9 cellular contexts compared by ENCODE assay signal in the genomic region with DNA sequence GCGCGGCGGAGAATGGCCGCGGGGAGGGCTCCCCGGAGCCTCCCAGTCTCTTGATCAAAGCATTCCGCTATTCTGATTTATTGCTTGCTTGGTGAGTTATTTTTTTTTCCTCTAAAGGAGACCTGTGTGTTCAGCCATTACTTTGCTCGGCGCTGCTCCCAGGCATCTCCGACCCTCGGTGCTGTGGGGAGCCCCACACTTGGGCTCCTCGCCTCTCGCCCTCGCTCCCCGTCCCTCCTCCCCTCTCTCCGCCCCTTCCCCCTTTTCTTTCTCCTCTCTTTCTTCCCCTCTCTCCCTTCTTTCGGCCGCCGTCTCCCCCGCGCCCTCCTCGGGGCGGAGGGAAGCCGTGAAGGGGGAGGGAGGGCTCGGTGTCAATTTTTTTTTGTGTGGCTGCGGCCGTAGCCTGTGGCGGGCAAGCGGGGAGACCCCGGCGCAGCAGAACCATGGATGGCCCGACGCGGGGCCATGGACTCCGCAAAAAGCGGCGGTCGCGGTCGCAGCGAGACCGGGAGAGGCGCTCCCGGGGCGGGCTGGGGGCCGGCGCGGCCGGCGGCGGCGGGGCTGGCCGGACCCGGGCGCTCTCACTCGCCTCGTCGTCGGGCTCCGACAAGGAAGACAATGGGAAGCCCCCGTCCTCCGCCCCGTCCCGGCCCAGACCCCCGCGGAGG. TPM values are rescaled to one million over a fixed set of nuclear protein-coding genes. Genes with fewer than 3 reads are reported as not detected.
DNase-seq lines count a peak whose midpoint lies in the region; ATAC-seq, FAIRE-seq and TF ChIP-seq lines count a peak whose summit lies in the region.
"Had no signal": no experiment of that assay in that cellular context is flagged by ENCODE, and none has a peak within 500 bp of the region (broad histone marks: within the 10 kb centered on the region; RNA-seq: fewer than 3 reads in every experiment).

No MANE protein-coding gene starts in this region.

- H3K9me2 ChIP-seq in OCI-LY7 (ENCODE audit: insufficient read depth, low read length) = no peaks in the 10 kb centered on the region

- POLR2A ChIA-PET in OCI-LY7 (lab: Charles Lee) = interaction anchor here (1.0 to 1.2 kb wide), 3 partner anchors 11 to 222 kb away, joined by 3 to 4 read pairs (median 4); no protein-coding TSS in a partner anchor
- POLR2A ChIA-PET in endothelial cell of umbilical vein (lab: Charles Lee) = no interaction called here

- no peak for FAIRE-seq in endothelial cell of umbilical vein (lab: Jason Lieb, UNC)
- FAIRE-seq: G401.6 had no signal

- H2AFZ ChIP-seq in OCI-LY7 (ENCODE audit: low read length) (no peak overlapping the region; the same call in 1 of the 2 replicates), endothelial cell of umbilical vein (ENCODE audit: low read depth, low read length) (peak overlapping the region; percentile 84)

- H4K20me1 ChIP-seq in OCI-LY7 (ENCODE audit: insufficient read depth, low read length) (peaks cover 28% of the 10 kb centered on the region), endothelial cell of umbilical vein (replicated peaks; ENCODE audit: control insufficient read depth, extremely low read depth, insufficient read depth, low read length) (no peaks in the 10 kb centered on the region)

- no peaks in the 10 kb centered on the region for H3K9me1 ChIP-seq in endothelial cell of umbilical vein (replicated peaks; ENCODE audit: control insufficient read depth, extremely low read depth, insufficient read depth, low read length)

- peaks cover 38% of the 10 kb centered on the region for H3K27me3 Mint-ChIP-seq in T-helper 1 cell treated with Interleukin-12 subunit alpha and Interleukin-12 subunit beta and Interleukin-4 antibody, amounts not matched to agents 30 μg/mL and 1 μg/mL, for 36 hours (ENCODE audit: low read depth)
- H3K27me3 Mint-ChIP-seq in nephron progenitor cell (ENCODE audit: low read depth, poor library complexity) = peaks cover 33% of the 10 kb centered on the region

- dilution Hi-C loops in endothelial cell of umbilical vein (cut with MboI; ENCODE audit: extremely low pct_ligation_motif_present, low sequenced_read_pairs) = no loop called here

- H3K4me3 ChIP-seq in OCI-LY7 (ENCODE audit: low read depth, low read length, poor library complexity, severe bottlenecking) (peak overlapping the region; percentile 97), endothelial cell of umbilical vein (replicated peaks in 1 of 3; ENCODE audit: insufficient read depth in 1 of 3, low read depth in 1 of 3, low read length in 3 of 3) (peak overlapping the region; percentile 28 to 67 (median 62))

- CTCF ChIA-PET in OCI-LY7 (lab: Charles Lee; ENCODE audit: unreplicated experiment) (no interaction called here), endothelial cell of umbilical vein (lab: Charles Lee) (no interaction called here)

- no peak overlapping the region for H3K27ac Mint-ChIP-seq in T-helper 1 cell treated with Interleukin-12 subunit alpha and Interleukin-12 subunit beta and Interleukin-4 antibody, amounts not matched to agents 30 μg/mL and 1 μg/mL, for 36 hours
- peak overlapping the region; percentile 99 for H3K27ac Mint-ChIP-seq in nephron progenitor cell

- no peak overlapping the region for H3K9ac ChIP-seq in endothelial cell of umbilical vein (replicated peaks; ENCODE audit: extremely low read depth, insufficient read depth, low read length)

- no peaks in the 10 kb centered on the region for H3K36me3 ChIP-seq in OCI-LY7 (ENCODE audit: insufficient read depth, low read length)
- no peaks in the 10 kb centered on the region for H3K36me3 ChIP-seq in endothelial cell of umbilical vein (ENCODE audit: control insufficient read depth in 2 of 2, extremely low read depth in 1 of 2, insufficient read depth in 2 of 2, low read length in 2 of 2)

- H3K4me1 ChIP-seq in OCI-LY7 (ENCODE audit: insufficient read depth, low read length, poor library complexity, severe bottlenecking) = peaks cover 48% of the 10 kb centered on the region
- peaks cover 5% of the 10 kb centered on the region for H3K4me1 ChIP-seq in endothelial cell of umbilical vein (ENCODE audit: control insufficient read depth, extremely low read depth, insufficient read depth, low read length)

- ATAC-seq in HG02973 (IDR thresholded peaks at IDR 0.05; ENCODE audit: unreplicated experiment) (no peak), HG03442 (IDR thresholded peaks at IDR 0.05; ENCODE audit: unreplicated experiment) (no peak)

- H3K27me3 ChIP-seq in endothelial cell of umbilical vein (ENCODE audit: control insufficient read depth in 2 of 2, insufficient read depth in 2 of 2, low read length in 2 of 2) = peaks cover 17 to 24% of the 10 kb centered on the region in 2 experiments

- no peak for TF ChIP-seq POLR2A in endothelial cell of umbilical vein (IDR thresholded peaks at IDR 0.05; ENCODE audit: low read depth, low read length)

- BruUV-seq in OCI-LY7 (replicated peaks; lab: Mats Ljungman, UMichigan) (no TSS peak), endothelial cell of umbilical vein (replicated peaks; lab: Mats Ljungman, UMichigan) (no TSS peak)

- H3K27ac ChIP-seq in OCI-LY7 (ENCODE audit: low read depth, low read length, poor library complexity, severe bottlenecking) (peak overlapping the region; percentile 58), endothelial cell of umbilical vein (ENCODE audit: insufficient read depth, low read depth, low read length) (no peak overlapping the region)

- H3K36me3 Mint-ChIP-seq in T-helper 1 cell treated with Interleukin-12 subunit alpha and Interleukin-12 subunit beta and Interleukin-4 antibody, amounts not matched to agents 30 μg/mL and 1 μg/mL, for 36 hours (ENCODE audit: low read depth) = no peaks in the 10 kb centered on the region
- no peaks in the 10 kb centered on the region for H3K36me3 Mint-ChIP-seq in nephron progenitor cell (ENCODE audit: low read depth)

- H3K9me3 Mint-ChIP-seq in T-helper 1 cell treated with Interleukin-12 subunit alpha and Interleukin-12 subunit beta and Interleukin-4 antibody, amounts not matched to agents 30 μg/mL and 1 μg/mL, for 36 hours = no peaks in the 10 kb centered on the region
- H3K9me3 Mint-ChIP-seq in nephron progenitor cell = no peaks in the 10 kb centered on the region

- no peak for TF ChIP-seq CTCF in OCI-LY7 (conservative IDR thresholded peaks at IDR 0.05; ENCODE audit: low read length)
- TF ChIP-seq CTCF in endothelial cell of umbilical vein (IDR thresholded peaks at IDR 0.05; ENCODE audit: extremely low read depth in 1 of 2, insufficient read depth in 1 of 2, low read depth in 1 of 2, low read length in 2 of 2) = no peak
- TF ChIP-seq CTCF in nephron progenitor cell (IDR thresholded peaks at IDR 0.05) = no peak

- H3K4me3 Mint-ChIP-seq in T-helper 1 cell treated with Interleukin-12 subunit alpha and Interleukin-12 subunit beta and Interleukin-4 antibody, amounts not matched to agents 30 μg/mL and 1 μg/mL, for 36 hours = peak overlapping the region; percentile 65
- no peak overlapping the region for H3K4me3 Mint-ChIP-seq in nephron progenitor cell

- H3K79me2 ChIP-seq in OCI-LY7 (ENCODE audit: insufficient read depth, low read depth, low read length) (peaks cover 56% of the 10 kb centered on the region), endothelial cell of umbilical vein (ENCODE audit: control insufficient read depth, insufficient read depth, low read length) (no peaks in the 10 kb centered on the region)

- intact Hi-C loops in OCI-LY7 (cut with micrococcal nuclease; ENCODE audit: unreplicated experiment) = loop anchor here (5.0 to 10.0 kb wide), 4 partner anchors 107 to 1025 kb away; no protein-coding TSS in a partner anchor
- intact Hi-C loops in endothelial cell of umbilical vein (cut with micrococcal nuclease) = loop anchor here (2.0 kb wide), 1 partner anchor 1095 kb away; no protein-coding TSS in a partner anchor

- peaks cover 3% of the 10 kb centered on the region for H3K4me1 Mint-ChIP-seq in T-helper 1 cell treated with Interleukin-12 subunit alpha and Interleukin-12 subunit beta and Interleukin-4 antibody, amounts not matched to agents 30 μg/mL and 1 μg/mL, for 36 hours (ENCODE audit: low read depth)
- peaks cover 12% of the 10 kb centered on the region for H3K4me1 Mint-ChIP-seq in nephron progenitor cell

- H3K4me2 ChIP-seq in OCI-LY7 (ENCODE audit: low read length) (peak overlapping the region; percentile 99), endothelial cell of umbilical vein (ENCODE audit: insufficient read depth, low read length) (peak overlapping the region; percentile 84)

- no peaks in the 10 kb centered on the region for H3K9me3 ChIP-seq in OCI-LY7 (ENCODE audit: low read length)
- H3K9me3 ChIP-seq in endothelial cell of umbilical vein (replicated peaks; ENCODE audit: control insufficient read depth, insufficient read depth, low read length) = no peaks in the 10 kb centered on the region

- DNase-seq in T-helper 1 cell (no peak), OCI-LY7 (ENCODE audit: low spot score) (peak; percentile 49), endothelial cell of umbilical vein (ENCODE audit: low read depth, low spot score) (no peak), nephron progenitor cell (peak; percentile 55)
- no peak for DNase-seq in stimulated activated CD4-positive, alpha-beta T cell treated with anti-CD3 and anti-CD28 coated beads, Interleukin-2, amount 100 ng/mL, for 24 hours

TF ChIP-seq in endothelial cell of umbilical vein, 7 proteins besides CTCF, POLR2A, EP300 and RAD21:
- TF ChIP-seq POLR2AphosphoS5 (IDR thresholded peaks at IDR 0.05; ENCODE audit: insufficient read depth, low read depth, low read length) (no peak), MYC (IDR thresholded peaks at IDR 0.05; ENCODE audit: low read depth, low read length) (no peak), JUN (IDR thresholded peaks at IDR 0.05; ENCODE audit: borderline replicate concordance, insufficient read depth, insufficient read length, low read depth) (no peak), EZH2 (IDR thresholded peaks at IDR 0.05; ENCODE audit: borderline replicate concordance, low read depth, low read length, severe bottlenecking) (no peak), FOS (IDR thresholded peaks at IDR 0.05; ENCODE audit: borderline replicate concordance, insufficient read depth, low read length) (no peak)
TF ChIP-seq in endothelial cell of umbilical vein: peak in this region for 0.

RNA-seq across cellular contexts. Expression of a gene that starts 1.1 kb away (rescaled TPM):
- total RNA-seq in OCI-LY7 (2014; rRNA removed; shearing (Covaris generic)) = 34.3 and 37.9 TPM in 2 replicates
- total RNA-seq in OCI-LY7 (2022) (78.5 and 88.5 TPM in 2 replicates), endothelial cell of umbilical vein (8.0 and 11.3 TPM in 2 replicates)
- polyA plus RNA-seq in endothelial cell of umbilical vein = 0.59 and 0.83 TPM in 2 replicates
- polyA plus RNA-seq in endothelial cell of umbilical vein (2011; cell fraction: cytosol; rRNA removed) = 0.41 and 0.50 TPM in 2 replicates
- 4.4 and 5.8 TPM in 2 replicates for polyA plus RNA-seq in endothelial cell of umbilical vein (2011; cell fraction: nucleus; rRNA removed)
- polyA plus RNA-seq in endothelial cell of umbilical vein (2012) = 0.50 and 0.74 TPM in 2 replicates
- 4.2 and 8.1 TPM in 2 replicates for polyA minus RNA-seq in endothelial cell of umbilical vein
- polyA minus RNA-seq in endothelial cell of umbilical vein (2011; cell fraction: cytosol; rRNA and poly(A)+ RNA removed) = not detected
- polyA minus RNA-seq in endothelial cell of umbilical vein (2011; cell fraction: nucleus; rRNA and poly(A)+ RNA removed) = 20.0 and 20.9 TPM in 2 replicates

Comparison
In these comparisons a context has a peak if more than half of its experiments do, and no peak if none do; other contexts are left out.
1. DNase-seq: peak in OCI-LY7 (single experiment) and nephron progenitor cell (single experiment); none in T-helper 1 cell (0 of 5), endothelial cell of umbilical vein (single experiment) and stimulated activated CD4-positive, alpha-beta T cell treated with anti-CD3 and anti-CD28 coated beads, Interleukin-2, amount 100 ng/mL, for 24 hours (0 of 2).